In the genomic region with DNA sequence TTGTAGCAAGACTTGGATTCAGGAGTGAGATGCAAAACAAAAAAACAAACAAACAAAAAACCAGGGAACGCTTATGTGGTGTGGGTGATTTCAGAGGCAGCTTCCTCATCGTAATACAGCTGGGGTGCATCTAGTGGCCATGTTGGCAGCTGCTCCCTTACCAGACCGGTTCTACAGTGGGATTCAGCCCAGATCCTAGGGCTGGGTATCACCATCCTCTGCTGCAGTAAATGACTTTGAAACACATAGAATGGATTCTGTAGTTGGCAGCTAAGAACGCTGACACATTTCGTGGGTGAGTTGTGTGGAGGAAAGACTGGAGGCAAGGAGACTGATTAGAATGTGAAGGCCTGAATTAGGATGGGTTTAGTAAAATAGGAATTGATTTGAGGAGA, we compare ENCODE assay signal across 13 cellular contexts. TPM values are rescaled to one million over a fixed set of nuclear protein-coding genes. Genes with fewer than 3 reads are reported as not detected.
A peak's percentile ranks its signal among the peaks of the same experiment; 100 is the strongest.
DNase-seq lines count a peak whose midpoint lies in the region; ATAC-seq and TF ChIP-seq lines count a peak whose summit lies in the region.
"Had no signal": no experiment of that assay in that cellular context is flagged by ENCODE, and none has a peak within 500 bp of the region (broad histone marks: within the 10 kb centered on the region; RNA-seq: fewer than 3 reads in every experiment).

No MANE protein-coding gene starts in this region.

- H3K36me3 ChIP-seq in esophagus squamous epithelium = no peaks in the 10 kb centered on the region
- no peaks in the 10 kb centered on the region for H3K36me3 ChIP-seq in suprapubic skin
- no peaks in the 10 kb centered on the region for H3K36me3 ChIP-seq in A673 (ENCODE audit: insufficient read depth, low read length, poor library complexity, severe bottlenecking)
- H3K36me3 ChIP-seq: thoracic aorta had no signal

- no TSS peak for BruUV-seq in A673 (replicated peaks; lab: Mats Ljungman, UMichigan)

- POLR2A ChIA-PET in A673 (lab: Charles Lee; ENCODE audit: low non-redundant PET) = no interaction called here

- TF ChIP-seq CTCF in esophagus squamous epithelium (IDR thresholded peaks at IDR 0.05) = no peak
- no peak for TF ChIP-seq CTCF in suprapubic skin (IDR thresholded peaks at IDR 0.05)
- no peak for TF ChIP-seq CTCF in A673 (conservative IDR thresholded peaks at IDR 0.05; ENCODE audit: low read depth, low read length)

- WGBS in esophagus squamous epithelium, 2 donors = 23 to 55% methylated on average over 5 of the region's 5 CpGs
- 40% methylated on average over 5 of the region's 5 CpGs for WGBS in suprapubic skin

- peaks cover 48% of the 10 kb centered on the region for H3K4me1 Mint-ChIP-seq in T-helper 17 cell

- H3K4me3 ChIP-seq in esophagus squamous epithelium = no peak overlapping the region
- H3K4me3 ChIP-seq in suprapubic skin = no peak overlapping the region
- H3K4me3 ChIP-seq in A673 (ENCODE audit: low read depth, low read length, poor library complexity, severe bottlenecking) = no peak overlapping the region
- H3K4me3 ChIP-seq: thoracic aorta had no signal

- no peak for ATAC-seq in activated naive CD4-positive, alpha-beta T cell treated with anti-CD3 and anti-CD28 coated beads, Interleukin-2, amount 50 U/mL, for 72 hours
- ATAC-seq in T-helper 17 cell (no peak), HG03520 (IDR thresholded peaks at IDR 0.05; ENCODE audit: unreplicated experiment) (no peak)

- H3K27me3 ChIP-seq in esophagus squamous epithelium (no peaks in the 10 kb centered on the region), suprapubic skin (no peaks in the 10 kb centered on the region), A673 (replicated peaks; ENCODE audit: insufficient read depth, low read depth, low read length, poor library complexity) (no peaks in the 10 kb centered on the region)

- H3K27me3 Mint-ChIP-seq in T-helper 17 cell = no peaks in the 10 kb centered on the region

- H3K27ac Mint-ChIP-seq in activated naive CD4-positive, alpha-beta T cell treated with anti-CD3 and anti-CD28 coated beads, Interleukin-2, amount 50 U/mL, for 72 hours = peak overlapping the region; percentile 9 to 67
- peak overlapping the region; percentile 56 for H3K27ac Mint-ChIP-seq in T-helper 17 cell

- intact Hi-C loops in esophagus squamous epithelium (cut with DNase I) (no loop called here), A673 (cut with micrococcal nuclease; ENCODE audit: unreplicated experiment) (no loop called here)

- no peak for DNase-seq in activated naive CD4-positive, alpha-beta T cell treated with anti-CD3 and anti-CD28 coated beads, Interleukin-2, amount 50 U/mL, for 72 hours (ENCODE audit: low spot score in 2 of 2)
- DNase-seq in activated naive CD4-positive, alpha-beta T cell (lab: John Stamatoyannopoulos, UW) = no peak
- DNase-seq in T-helper 17 cell = no peak
- no peak for DNase-seq in esophagus squamous epithelium (lab: John Stamatoyannopoulos, UW)
- DNase-seq in suprapubic skin (ENCODE audit: low spot score in 2 of 2) = no peak
- DNase-seq in A673 (ENCODE audit: low spot score) = no peak
- no peak for DNase-seq in SHP77 (lab: John Stamatoyannopoulos, UW)
- DNase-seq: hippocampal formation, NCI-H187, NCI-H524 treated with DMSO at 0.1 percent for 48 hours, SW 1271 had no signal

- H3K4me1 ChIP-seq in esophagus squamous epithelium (peaks cover 10 to 44% (median 18%) of the 10 kb centered on the region in 3 donors), suprapubic skin (peaks cover 9% of the 10 kb centered on the region), A673 (ENCODE audit: insufficient read depth, low read length, poor library complexity, severe bottlenecking) (peaks cover 14% of the 10 kb centered on the region)

- H3K9me3 ChIP-seq in T-helper 17 cell (ENCODE audit: control insufficient read depth, low read length, poor library complexity, severe bottlenecking) = no peaks in the 10 kb centered on the region
- H3K9me3 ChIP-seq in esophagus squamous epithelium = no peaks in the 10 kb centered on the region
- H3K9me3 ChIP-seq in suprapubic skin = no peaks in the 10 kb centered on the region
- H3K9me3 ChIP-seq in A673 (ENCODE audit: low read depth, low read length, poor library complexity, severe bottlenecking) = no peaks in the 10 kb centered on the region
- H3K9me3 ChIP-seq: thoracic aorta had no signal

- TF ChIP-seq POLR2A in esophagus squamous epithelium (IDR thresholded peaks at IDR 0.05) = no peak
- no peak for TF ChIP-seq POLR2A in suprapubic skin (IDR thresholded peaks at IDR 0.05)

- TF ChIP-seq EP300 in suprapubic skin (IDR thresholded peaks at IDR 0.05) = no peak

- H3K9me3 Mint-ChIP-seq in activated naive CD4-positive, alpha-beta T cell treated with anti-CD3 and anti-CD28 coated beads, Interleukin-2, amount 50 U/mL, for 72 hours = peaks cover 3 to 8% of the 10 kb centered on the region in 2 donors

- CTCF ChIA-PET in A673 (lab: Charles Lee) = no interaction called here

- peaks cover 16 to 55% of the 10 kb centered on the region in 2 donors for H3K36me3 Mint-ChIP-seq in activated naive CD4-positive, alpha-beta T cell treated with anti-CD3 and anti-CD28 coated beads, Interleukin-2, amount 50 U/mL, for 72 hours
- peaks cover 12% of the 10 kb centered on the region for H3K36me3 Mint-ChIP-seq in T-helper 17 cell (ENCODE audit: low read depth)

- peak overlapping the region; percentile 4 for H3K4me3 Mint-ChIP-seq in T-helper 17 cell

- peak overlapping the region; percentile 69 to 83 (median 74) for H3K27ac ChIP-seq in esophagus squamous epithelium
- peak overlapping the region; percentile 50 for H3K27ac ChIP-seq in suprapubic skin
- no peak overlapping the region for H3K27ac ChIP-seq in A673 (ENCODE audit: low read depth, low read length, poor library complexity, severe bottlenecking)

RNA-seq across cellular contexts. Expression of a gene that starts 41.5 kb away (rescaled TPM):
- 10 to 100 TPM; 44.8 to 47.7 TPM for total RNA-seq in activated naive CD4-positive, alpha-beta T cell treated with anti-CD3 and anti-CD28 coated beads, Interleukin-2, amount 50 U/mL, for 72 hours
- total RNA-seq in T-helper 17 cell (10 to 100 TPM; 83.8 to 92.7 TPM), esophagus squamous epithelium (10 to 100 TPM in 3 of 4 donors, 1 to 10 TPM in 1; 9.2 to 14.7 (median 12.4) TPM), suprapubic skin (10 to 100 TPM; 13.5 to 25.0 (median 17.2) TPM), A673 (2021) (17.0 and 18.4 TPM in 2 replicates)
